ENCODE assay signal across 1 cellular context in the genomic region with DNA sequence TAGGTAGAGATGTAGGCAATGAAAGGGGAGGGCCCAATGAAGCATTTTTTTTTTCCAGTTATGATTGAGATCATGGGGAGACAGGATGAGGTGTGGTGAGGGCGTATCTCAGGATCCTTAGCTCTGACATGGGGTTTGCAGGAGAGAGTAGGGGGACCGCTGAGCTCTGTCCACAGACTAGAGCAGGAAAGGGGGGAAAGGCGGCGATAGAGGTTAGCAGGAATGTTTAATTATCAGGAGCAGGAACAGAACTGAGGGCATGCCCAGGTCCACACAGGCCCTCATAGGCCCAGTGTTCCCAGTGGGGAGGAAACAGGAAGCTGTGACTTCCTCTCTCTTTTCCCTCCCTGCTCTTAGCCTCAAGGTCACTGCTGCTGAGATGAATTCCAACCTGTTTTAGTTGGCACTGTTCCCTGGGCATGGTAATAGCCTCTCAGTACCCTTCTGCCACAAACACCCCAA.
TF ChIP-seq lines count a peak whose summit lies in the region.

No MANE protein-coding gene starts in this region.

TF ChIP-seq in H1, 55 proteins besides CTCF, POLR2A, EP300 and RAD21:
- TF ChIP-seq ZNF274 (IDR thresholded peaks at IDR 0.05; ENCODE audit: borderline replicate concordance, extremely low read depth, low read length), result no peak
- no peak for TF ChIP-seq SAP30 (IDR thresholded peaks at IDR 0.05; ENCODE audit: insufficient read depth, insufficient replicate concordance, low read length)
- no peak for TF ChIP-seq POLR2AphosphoS5 (IDR thresholded peaks at IDR 0.05; ENCODE audit: low read depth, low read length)
- no peak for TF ChIP-seq SIX5 (IDR thresholded peaks at IDR 0.05; ENCODE audit: low read depth, low read length)
